ENCODE assay signal across 10 cellular contexts in genomic region chr17:79988163-79988971, GRCh38. TPM values are rescaled to one million over a fixed set of nuclear protein-coding genes. Genes with fewer than 3 reads are reported as not detected.
DNase-seq lines count a peak whose midpoint lies in the region; ATAC-seq and TF ChIP-seq lines count a peak whose summit lies in the region.
"Had no signal": no experiment of that assay in that cellular context is flagged by ENCODE, and none has a peak within 500 bp of the region (broad histone marks: within the 10 kb centered on the region; RNA-seq: fewer than 3 reads in every experiment).

No MANE protein-coding gene starts in this region.

- H3K27me3 ChIP-seq in muscle layer of duodenum (ENCODE audit: low read depth, low read length) (no peaks in the 10 kb centered on the region), esophagus muscularis mucosa (no peaks in the 10 kb centered on the region)
- H3K27me3 ChIP-seq in CD4-positive, alpha-beta memory T cell (ENCODE audit: insufficient read depth, low read length) = no peaks in the 10 kb centered on the region
- H3K27me3 ChIP-seq: cardiac muscle cell had no signal

- WGBS in esophagus muscularis mucosa = 82% methylated on average over 25 of the region's 28 CpGs

- intact Hi-C loops in CD4-positive, alpha-beta memory T cell (cut with micrococcal nuclease) = no loop called here
- intact Hi-C loops in esophagus muscularis mucosa (cut with DNase I) = no loop called here

- H3K4me3 ChIP-seq in LNCaP clone FGC (ENCODE audit: low read depth, low read length) (no peak overlapping the region; the same call in 1 of the 2 replicates), astrocyte of the cerebellum (ENCODE audit: low read depth, low read length) (no peak overlapping the region), muscle layer of duodenum (ENCODE audit: low read depth in 1 of 2, low read length in 2 of 2) (no peak overlapping the region), esophagus muscularis mucosa (no peak overlapping the region)
- H3K4me3 ChIP-seq in CD4-positive, alpha-beta memory T cell (ENCODE audit: low read length in 2 of 2) = no peak overlapping the region
- H3K4me3 ChIP-seq: cardiac muscle cell had no signal

- no peaks in the 10 kb centered on the region for H3K9me3 Mint-ChIP-seq in CD4-positive, alpha-beta memory T cell

- CTCF ChIA-PET in CD4-positive, alpha-beta memory T cell (lab: Charles Lee; ENCODE audit: partially characterized antibody) = interaction anchor here (1.7 kb wide), 1 partner anchor 245 kb away, joined by 6 read pairs; no protein-coding TSS in a partner anchor

- POLR2A ChIA-PET in CD4-positive, alpha-beta memory T cell (lab: Charles Lee; ENCODE audit: partially characterized antibody) = no interaction called here

- H3K27ac Mint-ChIP-seq in CD4-positive, alpha-beta memory T cell = peak overlapping the region in 2 of 7 donors; percentile 3 to 64

- TF ChIP-seq CTCF in LNCaP clone FGC (IDR thresholded peaks at IDR 0.05; ENCODE audit: control insufficient read depth, extremely low read depth, insufficient read depth) = no peak
- no peak for TF ChIP-seq CTCF in astrocyte of the cerebellum (IDR thresholded peaks at IDR 0.05; ENCODE audit: low read depth, low read length, missing control alignments)
- no peak for TF ChIP-seq CTCF in esophagus muscularis mucosa (IDR thresholded peaks at IDR 0.05)

- H3K27ac ChIP-seq in muscle layer of duodenum (ENCODE audit: low read length) = peak overlapping the region; percentile 74
- H3K27ac ChIP-seq in CD4-positive, alpha-beta memory T cell (ENCODE audit: low read depth, low read length) = no peak overlapping the region
- H3K27ac ChIP-seq in esophagus muscularis mucosa (replicated peaks in 1 of 4) = no peak overlapping the region
- H3K27ac ChIP-seq: cardiac muscle cell had no signal

- no peak for TF ChIP-seq POLR2A in esophagus muscularis mucosa (IDR thresholded peaks at IDR 0.05; ENCODE audit: low read depth)

- H3K9me3 ChIP-seq in muscle layer of duodenum (ENCODE audit: control insufficient read depth in 1 of 2, low read length in 2 of 2) = no peaks in the 10 kb centered on the region
- no peaks in the 10 kb centered on the region for H3K9me3 ChIP-seq in CD4-positive, alpha-beta memory T cell (ENCODE audit: control insufficient read depth in 1 of 2, low read length in 2 of 2)
- no peaks in the 10 kb centered on the region for H3K9me3 ChIP-seq in esophagus muscularis mucosa

- H3K4me1 ChIP-seq in muscle layer of duodenum (ENCODE audit: control insufficient read depth in 1 of 2, insufficient read depth in 2 of 2, low read length in 2 of 2) (peaks cover 15 to 42% of the 10 kb centered on the region in 2 donors), esophagus muscularis mucosa (peaks cover 18 to 46% (median 43%) of the 10 kb centered on the region in 4 donors)
- peaks cover 21% of the 10 kb centered on the region for H3K4me1 ChIP-seq in CD4-positive, alpha-beta memory T cell (ENCODE audit: insufficient read depth, low read length)

- no peak for TF ChIP-seq EP300 in esophagus muscularis mucosa (IDR thresholded peaks at IDR 0.05)

- in situ Hi-C loops in astrocyte of the cerebellum (cut with HindIII; ENCODE audit: low sequenced_read_pairs) = no loop called here

- peaks cover 9 to 34% (median 22%) of the 10 kb centered on the region in 4 donors for H3K4me1 Mint-ChIP-seq in CD4-positive, alpha-beta memory T cell

- DNase-seq in AG20443 (ENCODE audit: low spot score) = peak; percentile 86
- DNase-seq in LNCaP clone FGC (ENCODE audit: low read depth) = peak; percentile 63
- DNase-seq in astrocyte of the cerebellum (ENCODE audit: low read depth) = peak; percentile 49
- DNase-seq in mesenteric fat pad (ENCODE audit: low spot score) = no peak
- DNase-seq in CD4-positive, alpha-beta memory T cell = no peak
- no peak for DNase-seq in esophagus muscularis mucosa (ENCODE audit: extremely low spot score)
- DNase-seq: NCI-H187 treated with DMSO at 0.1 percent for 48 hours had no signal

- no peak for ATAC-seq in HG03280 (IDR thresholded peaks at IDR 0.05; ENCODE audit: unreplicated experiment)

- H3K36me3 ChIP-seq in muscle layer of duodenum (ENCODE audit: control insufficient read depth in 1 of 2, insufficient read depth in 2 of 2, low read length in 2 of 2) (no peaks in the 10 kb centered on the region), esophagus muscularis mucosa (peaks cover 0 to 4% (median 0%) of the 10 kb centered on the region in 4 donors)
- no peaks in the 10 kb centered on the region for H3K36me3 ChIP-seq in CD4-positive, alpha-beta memory T cell (ENCODE audit: insufficient read depth, low read length)
- H3K36me3 ChIP-seq: cardiac muscle cell had no signal

- H3K36me3 Mint-ChIP-seq in CD4-positive, alpha-beta memory T cell = no peaks in the 10 kb centered on the region

- no peaks in the 10 kb centered on the region for H3K27me3 Mint-ChIP-seq in CD4-positive, alpha-beta memory T cell

- H3K4me3 Mint-ChIP-seq in CD4-positive, alpha-beta memory T cell = no peak overlapping the region

RNA-seq across cellular contexts. Expression of gene TBC1D16, which starts 47.3 kb away (rescaled TPM):
- 111 TPM for total RNA-seq in mesenteric fat pad
- 1 to 10 TPM; 1.3 to 1.8 TPM for total RNA-seq in CD4-positive, alpha-beta memory T cell
- polyA plus RNA-seq in CD4-positive, alpha-beta memory T cell = 1 to 10 TPM in 1 of 2 donors, not detected in 1; 1.2 TPM
- 10 to 100 TPM; 30.3 to 37.4 (median 33.2) TPM for total RNA-seq in esophagus muscularis mucosa

RNA-seq across cellular contexts. Expression of gene CCDC40, which starts 48.1 kb away (rescaled TPM):
- total RNA-seq in mesenteric fat pad = 7.9 TPM
- 1 to 10 TPM in 1 of 2 experiments, under 1 TPM in 1; 0.28 to 1.3 TPM for total RNA-seq in CD4-positive, alpha-beta memory T cell
- not detected for polyA plus RNA-seq in CD4-positive, alpha-beta memory T cell
- 1 to 10 TPM; 4.9 to 9.5 (median 7.8) TPM for total RNA-seq in esophagus muscularis mucosa

Comparison
In these comparisons a context has a peak if more than half of its experiments do, and no peak if none do; other contexts are left out.
1. DNase-seq: peak in AG20443 (single experiment), LNCaP clone FGC (single experiment) and astrocyte of the cerebellum (single experiment); none in mesenteric fat pad (single experiment), CD4-positive, alpha-beta memory T cell (0 of 5) and esophagus muscularis mucosa (single experiment).
2. RNA of gene TBC1D16, which starts 47.3 kb away (total RNA-seq): 111 TPM in mesenteric fat pad (single experiment) and 30.3 to 37.4 TPM in esophagus muscularis mucosa; 1.3 to 1.8 TPM in CD4-positive, alpha-beta memory T cell; every median in the first group is over 10 times any median in the second.